ENCODE assay signal across 9 cellular contexts in the genomic region with DNA sequence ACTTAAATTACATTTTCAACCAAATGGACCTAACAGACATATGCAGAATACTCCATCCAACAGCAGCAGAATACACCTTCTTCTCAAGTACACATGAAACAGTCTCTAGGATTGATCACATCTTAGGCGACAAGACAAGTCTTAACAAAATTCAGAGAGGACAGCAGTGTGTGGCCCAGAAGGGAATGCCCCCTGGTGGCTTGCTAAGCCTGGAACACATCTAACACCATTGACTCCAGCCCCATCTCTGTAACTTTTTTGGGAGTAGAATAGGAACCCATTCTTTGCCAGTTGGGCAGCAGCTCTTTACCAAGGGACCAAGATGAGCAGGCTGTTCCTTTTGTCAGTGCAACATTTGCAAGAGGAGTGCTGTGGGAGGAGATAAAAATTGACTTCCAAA.
DNase-seq lines count a peak whose midpoint lies in the region; ATAC-seq, FAIRE-seq and TF ChIP-seq lines count a peak whose summit lies in the region.
"Had no signal": no experiment of that assay in that cellular context is flagged by ENCODE, and none has a peak within 500 bp of the region (broad histone marks: within the 10 kb centered on the region; RNA-seq: fewer than 3 reads in every experiment).

No MANE protein-coding gene starts in this region.

- no peak overlapping the region for H3K23ac ChIP-seq in H1 (ENCODE audit: insufficient read length)

- no peaks in the 10 kb centered on the region for H3K4me1 Mint-ChIP-seq in osteocyte (ENCODE audit: unreplicated experiment)

- H3K4me2 ChIP-seq in A549 (no peak overlapping the region), H1 (ENCODE audit: insufficient read depth in 1 of 2, low read depth in 2 of 2, low read length in 2 of 2) (no peak overlapping the region)

- H3K9ac ChIP-seq in H1 (replicated peaks in 1 of 4; ENCODE audit: extremely low read depth in 1 of 4, low read depth in 3 of 4, low read length in 3 of 4), result no peak overlapping the region
- H3K9ac ChIP-seq in kidney (ENCODE audit: low read length in 2 of 2), result no peak overlapping the region

- no peak overlapping the region for H2AFZ ChIP-seq in H1 (ENCODE audit: low read length)

- no peaks in the 10 kb centered on the region for H3K27me3 ChIP-seq in H1 (replicated peaks in 1 of 4; ENCODE audit: control insufficient read depth in 3 of 4, extremely low read depth in 1 of 4, insufficient read depth in 3 of 4, low read length in 3 of 4)
- H3K27me3 ChIP-seq in esophagus muscularis mucosa, result no peaks in the 10 kb centered on the region

- H2BK12ac ChIP-seq in H1 (ENCODE audit: low read depth, low read length), result no peak overlapping the region

- no peak overlapping the region for H4K8ac ChIP-seq in H1 (ENCODE audit: extremely low read depth, insufficient read depth, low read length)

- H3K36me3 ChIP-seq in H1 (ENCODE audit: control insufficient read depth in 2 of 4, insufficient read depth in 4 of 4, low read length in 3 of 4), result no peaks in the 10 kb centered on the region
- H3K36me3 ChIP-seq in esophagus muscularis mucosa, result no peaks in the 10 kb centered on the region
- no peaks in the 10 kb centered on the region for H3K36me3 ChIP-seq in kidney (ENCODE audit: control insufficient read depth in 1 of 2, insufficient read depth in 2 of 2, low read length in 2 of 2)

- intact Hi-C loops in esophagus muscularis mucosa (cut with DNase I) (loop anchor here (10.0 kb wide), 1 partner anchor 241 kb away; no protein-coding TSS in a partner anchor), kidney (cut with DNase I) (no loop called here)

- H3K79me2 ChIP-seq in H1 (ENCODE audit: control insufficient read depth in 1 of 2, insufficient read depth in 2 of 2, low read length in 2 of 2), result no peaks in the 10 kb centered on the region

- no peaks in the 10 kb centered on the region for H3K23me2 ChIP-seq in H1 (ENCODE audit: low read depth, low read length)

- H3K27ac Mint-ChIP-seq in osteocyte (ENCODE audit: unreplicated experiment), result no peak overlapping the region

- no peak overlapping the region for H4K5ac ChIP-seq in H1 (ENCODE audit: insufficient read length, low read depth, low read length)

- no peak overlapping the region for H3K4ac ChIP-seq in H1 (replicated peaks; ENCODE audit: insufficient read length, low read depth, low read length)

- TF ChIP-seq CTCF in A549 (IDR thresholded peaks at IDR 0.05) (no peak; the same call in 2 of the 3 replicates), H1 (IDR thresholded peaks at IDR 0.05; ENCODE audit: control extremely low read depth in 1 of 3, insufficient read depth in 1 of 3, low read depth in 1 of 3, low read length in 3 of 3) (peak; percentile 55 to 67 (median 60)), osteocyte (IDR thresholded peaks at IDR 0.05) (peak; percentile 50), esophagus muscularis mucosa (IDR thresholded peaks at IDR 0.05) (peak in 1 of 3 experiments; percentile 45), kidney (IDR thresholded peaks at IDR 0.05; ENCODE audit: borderline replicate concordance, extremely low read depth, insufficient read depth) (no peak)

- H3K4me3 ChIP-seq in A549, result no peak overlapping the region
- H3K4me3 ChIP-seq in H1 (ENCODE audit: extremely low read depth in 1 of 4, insufficient read depth in 2 of 4, low read depth in 3 of 4, low read length in 4 of 4), result no peak overlapping the region
- H3K4me3 ChIP-seq in esophagus muscularis mucosa, result no peak overlapping the region
- no peak overlapping the region for H3K4me3 ChIP-seq in kidney (ENCODE audit: low read length in 2 of 2)

- no peaks in the 10 kb centered on the region for H4K20me1 ChIP-seq in H1 (replicated peaks in 1 of 2; ENCODE audit: control insufficient read depth in 1 of 2, insufficient read depth in 2 of 2, low read length in 2 of 2)

- no peak overlapping the region for H3K56ac ChIP-seq in H1 (replicated peaks; ENCODE audit: insufficient read length, low read depth, low read length)

- TF ChIP-seq EP300 in A549 (IDR thresholded peaks at IDR 0.05) (no peak), H1 (IDR thresholded peaks at IDR 0.05; ENCODE audit: borderline replicate concordance in 1 of 2, low read depth in 2 of 2, low read length in 2 of 2) (no peak), esophagus muscularis mucosa (IDR thresholded peaks at IDR 0.05) (no peak)

- ATAC-seq in A549, result peak; percentile 86 to 91
- peak; percentile 67 for ATAC-seq in HG03103 (IDR thresholded peaks at IDR 0.05; ENCODE audit: low read depth, unreplicated experiment)

- H3K79me1 ChIP-seq in H1 (ENCODE audit: low read depth, low read length), result no peaks in the 10 kb centered on the region

- peaks cover 3% of the 10 kb centered on the region for H3K27me3 Mint-ChIP-seq in osteocyte (ENCODE audit: unreplicated experiment)

- H2BK15ac ChIP-seq in H1 (ENCODE audit: low read length), result no peak overlapping the region

- no peak overlapping the region for H2AK5ac ChIP-seq in H1 (ENCODE audit: low read depth, low read length)

- TF ChIP-seq POLR2A in A549 (IDR thresholded peaks at IDR 0.05; ENCODE audit: low read length) (no peak), H1 (IDR thresholded peaks at IDR 0.05; ENCODE audit: control extremely low read depth in 1 of 2, low read depth in 2 of 2, low read length in 2 of 2) (no peak), esophagus muscularis mucosa (IDR thresholded peaks at IDR 0.05; ENCODE audit: low read depth) (no peak)

- H3K4me3 Mint-ChIP-seq in osteocyte (ENCODE audit: unreplicated experiment), result no peak overlapping the region

- no peak overlapping the region for H2BK5ac ChIP-seq in H1 (ENCODE audit: low read depth, low read length)

- H3K14ac ChIP-seq in H1 (ENCODE audit: insufficient read length), result no peak overlapping the region

- no peak overlapping the region for H3K18ac ChIP-seq in H1 (ENCODE audit: extremely low read depth, low read length)

- H2BK20ac ChIP-seq in H1 (ENCODE audit: low read length), result no peak overlapping the region

- H3K27ac ChIP-seq in A549 (no peak overlapping the region), H1 (ENCODE audit: low read depth, low read length) (no peak overlapping the region), esophagus muscularis mucosa (replicated peaks in 1 of 4) (no peak overlapping the region), kidney (ENCODE audit: low read depth in 2 of 2, low read length in 2 of 2) (no peak overlapping the region)

- H3K9me3 ChIP-seq in A549 (no peaks in the 10 kb centered on the region), H1 (ENCODE audit: insufficient read depth in 2 of 2, low read depth in 1 of 2, low read length in 1 of 2) (no peaks in the 10 kb centered on the region), esophagus muscularis mucosa (no peaks in the 10 kb centered on the region), kidney (ENCODE audit: control insufficient read depth in 1 of 2, low read length in 2 of 2) (no peaks in the 10 kb centered on the region)

- no peak overlapping the region for H2BK120ac ChIP-seq in H1 (replicated peaks; ENCODE audit: low read depth, low read length)

- DNase-seq in A549 (ENCODE audit: low read depth in 1 of 2, low spot score in 1 of 2) (peak; percentile 4 to 30), GM18507 (ENCODE audit: extremely low spot score, insufficient read length, low read depth) (peak; percentile 20), H1 (ENCODE audit: low read depth in 1 of 2, low spot score in 2 of 2) (peak; percentile 13 to 52), osteocyte (ENCODE audit: extremely low spot score, unreplicated experiment) (no peak), esophagus muscularis mucosa (ENCODE audit: extremely low spot score) (no peak), kidney (no peak)
- DNase-seq in activated CD4-positive, alpha-beta T cell treated with anti-CD3 and anti-CD28 coated beads for 1 hour, result peak; percentile 19

- TF ChIP-seq RAD21 in A549 (conservative IDR thresholded peaks at IDR 0.05 in 1 of 2, IDR thresholded peaks at IDR 0.05 in 1 of 2) (peak in 1 of 2 experiments; percentile 32; a peak in 1 of 5 replicates), H1 (IDR thresholded peaks at IDR 0.05 in 1 of 2, conservative IDR thresholded peaks at IDR 0.05 in 1 of 2; ENCODE audit: low read depth in 2 of 2, low read length in 2 of 2) (peak; percentile 67 to 69)

- 23% methylated on average over 1 of the region's 1 CpG for WGBS in A549 (ENCODE audit: missing lambda C conversion rate)
- 68% methylated on average over 1 of the region's 1 CpG; no CpG with 5 or more reads in 1 of the 2 experiments for WGBS in H1 (ENCODE audit: extremely low coverage in 1 of 2, insufficient coverage in 1 of 2, insufficient read length in 1 of 2, insufficient replicate concordance in 2 of 2, low coverage in 1 of 2, low lambda C conversion rate in 2 of 2, missing lambda C conversion rate in 1 of 2), 2 experiments
- 73% methylated on average over 1 of the region's 1 CpG for WGBS in esophagus muscularis mucosa

- no peak overlapping the region for H4K91ac ChIP-seq in H1 (replicated peaks; ENCODE audit: insufficient read length, low read length)

- CTCF ChIA-PET in A549 (lab: Yijun Ruan, JAX), result no interaction called here
- CTCF ChIA-PET in H1 (lab: Charles Lee; ENCODE audit: partially characterized antibody), result interaction anchor here (0.7 to 5.9 kb wide), 12 partner anchors 11 to 347 kb away, joined by 3 to 43 read pairs (median 3); a partner anchor contains a TSS

- H3K4me1 ChIP-seq in A549 (no peaks in the 10 kb centered on the region), H1 (replicated peaks in 1 of 4; ENCODE audit: control insufficient read depth in 3 of 4, insufficient read depth in 4 of 4, low read length in 3 of 4) (no peaks in the 10 kb centered on the region), esophagus muscularis mucosa (peaks cover 10 to 29% (median 22%) of the 10 kb centered on the region in 4 donors), kidney (ENCODE audit: control insufficient read depth in 1 of 2, insufficient read depth in 1 of 2, low read depth in 1 of 2, low read length in 2 of 2) (no peaks in the 10 kb centered on the region)

- H3K36me3 Mint-ChIP-seq in osteocyte (ENCODE audit: unreplicated experiment), result no peaks in the 10 kb centered on the region

- no peaks in the 10 kb centered on the region for H3K9me3 Mint-ChIP-seq in osteocyte (ENCODE audit: unreplicated experiment)

- POLR2A ChIA-PET in A549 (lab: Yijun Ruan, JAX) (no interaction called here), H1 (lab: Charles Lee; ENCODE audit: partially characterized antibody) (no interaction called here)

- FAIRE-seq in A549 (lab: Jason Lieb, UNC) (no peak), GM18507 (lab: Jason Lieb, UNC) (peak; percentile 71), H1 (lab: Jason Lieb, UNC) (peak; percentile 87), kidney (lab: Jason Lieb, UNC) (no peak)
- FAIRE-seq: endometrium had no signal

TF ChIP-seq in A549, 52 proteins besides CTCF, POLR2A, EP300 and RAD21:
- TF ChIP-seq SMC3 (IDR thresholded peaks at IDR 0.05) (0 out of 3 replicates have a peak, but pooled peaks have one; percentile 8), GATA3 (IDR thresholded peaks at IDR 0.05; ENCODE audit: borderline replicate concordance) (no peak)

Comparison
In these comparisons a context has a peak if more than half of its experiments do, and no peak if none do; other contexts are left out.
1. DNase-seq: peak in A549 (2 of 2), GM18507 (single experiment), activated CD4-positive, alpha-beta T cell treated with anti-CD3 and anti-CD28 coated beads for 1 hour (single experiment) and H1 (2 of 2); none in osteocyte (single experiment), esophagus muscularis mucosa (single experiment) and kidney (single experiment).
2. CTCF ChIP-seq: peak in H1 (3 of 3) and osteocyte (single experiment); none in A549 (single experiment) and kidney (single experiment).